24 cellular contexts compared by ENCODE assay signal in the genomic region with DNA sequence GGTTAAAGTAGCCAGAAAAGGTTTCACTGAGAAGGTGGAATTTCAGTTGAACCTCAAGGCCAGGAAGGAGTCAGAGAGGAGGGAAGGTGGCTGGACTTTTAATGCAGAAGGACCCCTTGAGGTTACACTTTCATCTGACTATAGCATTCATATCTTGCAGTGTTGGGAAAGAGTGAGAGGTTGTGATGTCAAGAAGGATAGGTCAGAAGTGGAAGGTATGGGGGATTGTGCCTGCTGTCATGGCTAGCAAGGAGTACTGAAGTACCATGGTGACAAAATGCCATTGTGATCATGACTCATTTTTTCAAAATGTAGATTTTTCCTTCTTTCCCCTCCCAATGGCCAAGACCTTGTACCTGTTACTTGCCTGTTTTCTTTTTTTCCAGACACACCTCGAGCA.
"Had no signal": no experiment of that assay in that cellular context is flagged by ENCODE, and none has a peak within 500 bp of the region (broad histone marks: within the 10 kb centered on the region; RNA-seq: fewer than 3 reads in every experiment).

No MANE protein-coding gene starts in this region.

- H3K4me1 ChIP-seq: left lung, psoas muscle, thyroid gland had no signal

- H3K27ac Mint-ChIP-seq: natural killer cell; stimulated activated memory B cell treated with anti-CD40 and anti-IgM and Interleukin-4, amounts not matched to agents 10 μg/mL and 1 μg/mL and 100 μg/mL, for 72 hours had no signal

- H3K36me3 ChIP-seq: esophagus muscularis mucosa, heart right ventricle, left lung, ovary, sigmoid colon, stomach, thyroid gland, vagina had no signal

- H3K27ac ChIP-seq: coronary artery, esophagus muscularis mucosa, heart right ventricle, left lung, ovary, psoas muscle, sigmoid colon, stomach, thyroid gland, vagina had no signal

- H3K27me3 Mint-ChIP-seq: stimulated activated memory B cell treated with anti-CD40 and anti-IgM and Interleukin-4, amounts not matched to agents 10 μg/mL and 1 μg/mL and 100 μg/mL, for 72 hours had no signal

- H3K4me1 Mint-ChIP-seq: natural killer cell had no signal

- DNase-seq: dermis blood vessel endothelial cell; effector memory CD4-positive, alpha-beta T cell; foreskin melanocyte; glutamatergic neuron; heart right ventricle; hippocampal formation; left cardiac atrium; left lung; mesendoderm; midbrain; natural killer cell; occipital lobe; ovary; posterior cingulate gyrus; psoas muscle; right cardiac atrium; sigmoid colon; stimulated activated CD4-positive, alpha-beta T cell treated with anti-CD3 and anti-CD28 coated beads, Interleukin-4, amount 100 ng/mL, for 4 hours; stomach; thyroid gland had no signal

- H3K27me3 ChIP-seq: esophagus muscularis mucosa, ovary, sigmoid colon, thyroid gland, vagina had no signal

- H3K4me3 ChIP-seq: coronary artery, esophagus muscularis mucosa, heart right ventricle, left lung, ovary, psoas muscle, sigmoid colon, stomach, thyroid gland, vagina had no signal

- H3K9me3 ChIP-seq: esophagus muscularis mucosa, heart right ventricle, left lung, ovary, psoas muscle, sigmoid colon, stomach, thyroid gland, vagina had no signal

- H3K9me3 Mint-ChIP-seq: natural killer cell; stimulated activated memory B cell treated with anti-CD40 and anti-IgM and Interleukin-4, amounts not matched to agents 10 μg/mL and 1 μg/mL and 100 μg/mL, for 72 hours had no signal

- ATAC-seq: heart right ventricle; left cardiac atrium; left lung; natural killer cell; psoas muscle; right cardiac atrium; stimulated activated memory B cell treated with anti-CD40 and anti-IgM and Interleukin-4, amounts not matched to agents 10 μg/mL and 1 μg/mL and 100 μg/mL, for 72 hours had no signal

- H3K36me3 Mint-ChIP-seq: natural killer cell; stimulated activated memory B cell treated with anti-CD40 and anti-IgM and Interleukin-4, amounts not matched to agents 10 μg/mL and 1 μg/mL and 100 μg/mL, for 72 hours had no signal

- H3K4me3 Mint-ChIP-seq: natural killer cell; stimulated activated memory B cell treated with anti-CD40 and anti-IgM and Interleukin-4, amounts not matched to agents 10 μg/mL and 1 μg/mL and 100 μg/mL, for 72 hours had no signal
